In the genomic region with DNA sequence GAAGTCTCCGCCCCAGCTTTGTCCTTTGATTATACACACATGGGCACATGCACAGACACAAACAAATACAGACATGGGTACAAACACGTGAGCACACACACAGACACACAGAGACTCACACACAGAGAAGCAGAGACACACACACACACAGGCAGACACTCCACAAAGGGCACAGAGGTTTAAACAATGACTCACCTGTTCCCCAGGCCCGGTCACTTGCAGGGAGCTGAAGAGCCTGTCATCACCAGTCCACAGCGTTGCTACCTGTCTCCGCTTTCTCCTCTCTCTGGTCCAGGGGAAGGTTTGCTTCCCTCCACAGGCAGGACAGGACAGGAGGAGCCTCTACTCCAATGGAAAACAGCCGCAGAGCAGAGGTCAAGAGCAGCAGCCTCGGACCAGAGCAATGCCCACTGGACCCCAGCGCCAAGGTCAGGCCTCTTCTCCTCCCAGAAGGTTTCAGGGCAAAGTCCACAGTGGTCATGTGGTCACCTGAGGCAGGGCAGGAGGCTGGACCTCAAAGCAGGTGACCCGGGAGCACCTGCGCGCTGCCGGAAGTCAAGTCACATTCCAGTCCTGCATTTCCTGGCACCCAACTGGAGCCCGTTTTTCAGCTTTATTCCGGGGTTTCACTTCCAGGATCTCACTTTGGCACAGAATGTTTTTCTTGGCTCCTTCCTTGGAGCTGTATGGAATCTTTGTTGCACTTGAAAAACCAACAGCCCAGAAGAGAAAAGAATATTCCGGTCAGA, we compare ENCODE assay signal across 9 cellular contexts. TPM values are rescaled to one million over a fixed set of nuclear protein-coding genes. Genes with fewer than 3 reads are reported as not detected.
DNase-seq lines count a peak whose midpoint lies in the region; ATAC-seq and TF ChIP-seq lines count a peak whose summit lies in the region.
"Had no signal": no experiment of that assay in that cellular context is flagged by ENCODE, and none has a peak within 500 bp of the region (broad histone marks: within the 10 kb centered on the region; RNA-seq: fewer than 3 reads in every experiment).

A gene with protein sequence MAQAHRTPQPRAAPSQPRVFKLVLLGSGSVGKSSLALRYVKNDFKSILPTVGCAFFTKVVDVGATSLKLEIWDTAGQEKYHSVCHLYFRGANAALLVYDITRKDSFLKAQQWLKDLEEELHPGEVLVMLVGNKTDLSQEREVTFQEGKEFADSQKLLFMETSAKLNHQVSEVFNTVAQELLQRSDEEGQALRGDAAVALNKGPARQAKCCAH (minus strand): TSS at position 463 of the 749 bp plus-strand sequence. CDS start 4,580 bp downstream, outside the sequence.

- H3K27me3 ChIP-seq in GM23248 (replicated peaks; ENCODE audit: insufficient read depth) (no peaks in the 10 kb centered on the region), Panc1 (ENCODE audit: control insufficient read depth, insufficient read depth, low read length) (no peaks in the 10 kb centered on the region)

- no peak within 1 kb of the TSS for H3K4me3 ChIP-seq in GM23248
- H3K4me3 ChIP-seq in Panc1 (ENCODE audit: low read depth in 2 of 2, low read length in 2 of 2): peak within 1 kb of the TSS; percentile 27 to 42
- H3K4me3 ChIP-seq: SK-N-MC had no signal

- DNase-seq in GM23248 (peak; percentile 50), Panc1 (ENCODE audit: low read depth, low spot score) (no peak), glomerular visceral epithelial cell (ENCODE audit: extremely low spot score) (peak; percentile 51), renal cortical epithelial cell (ENCODE audit: low read depth) (peak; percentile 75), NCI-H748 treated with DMSO at 0.1 percent for 48 hours (lab: John Stamatoyannopoulos, UW) (no peak), NOMO-1 treated with DMSO at 0.1 percent for 48 hours (lab: John Stamatoyannopoulos, UW; ENCODE audit: unreplicated experiment) (no peak), T-helper 1 cell (no peak)
- no peak for DNase-seq in activated CD4-positive, alpha-beta memory T cell treated with anti-CD3 and anti-CD28 coated beads for 36 hours

- no peaks in the 10 kb centered on the region for H3K9me3 ChIP-seq in GM23248 (ENCODE audit: low read depth)
- H3K9me3 ChIP-seq in Panc1 (ENCODE audit: control insufficient read depth, insufficient read depth, low read depth, low read length): no peaks in the 10 kb centered on the region

- no peaks in the 10 kb centered on the region for H3K27me3 Mint-ChIP-seq in activated CD4-positive, alpha-beta memory T cell treated with anti-CD3 and anti-CD28 coated beads for 36 hours

- POLR2A ChIA-PET in Panc1 (lab: Charles Lee): interaction anchor here (0.6 to 0.7 kb wide), 3 partner anchors 45 to 89 kb away, joined by 3 to 6 read pairs (median 4); no protein-coding TSS in a partner anchor
- POLR2A ChIA-PET in activated CD4-positive, alpha-beta memory T cell treated with anti-CD3 and anti-CD28 coated beads for 36 hours (lab: Charles Lee): no interaction called here

- no peaks in the 10 kb centered on the region for H3K4me1 ChIP-seq in GM23248 (ENCODE audit: insufficient read depth)
- H3K4me1 ChIP-seq in Panc1 (ENCODE audit: control insufficient read depth, insufficient read depth, low read length): peaks cover 38% of the 10 kb centered on the region

- no peaks in the 10 kb centered on the region for H3F3A ChIP-seq in GM23248 (ENCODE audit: insufficient read depth)

- CTCF ChIA-PET in Panc1 (lab: Charles Lee): no interaction called here
- CTCF ChIA-PET in activated CD4-positive, alpha-beta memory T cell treated with anti-CD3 and anti-CD28 coated beads for 36 hours (lab: Charles Lee): interaction anchor here (1.0 to 3.4 kb wide), 2 partner anchors 18 to 78 kb away, joined by 3 to 11 read pairs; no protein-coding TSS in a partner anchor

- no peaks in the 10 kb centered on the region for H3K9me2 ChIP-seq in GM23248 (ENCODE audit: insufficient read depth)

- H3K9me3 Mint-ChIP-seq in activated CD4-positive, alpha-beta memory T cell treated with anti-CD3 and anti-CD28 coated beads for 36 hours: no peaks in the 10 kb centered on the region

- H3K79me2 ChIP-seq in GM23248 (ENCODE audit: insufficient read depth): no peaks in the 10 kb centered on the region

- no peak for TF ChIP-seq CTCF in Panc1 (IDR thresholded peaks at IDR 0.05)

- intact Hi-C loops in Panc1 (cut with micrococcal nuclease; ENCODE audit: unreplicated experiment): loop anchor here (10.0 kb wide), 1 partner anchor 154 kb away; no protein-coding TSS in a partner anchor
- intact Hi-C loops in activated CD4-positive, alpha-beta memory T cell treated with anti-CD3 and anti-CD28 coated beads for 36 hours (cut with micrococcal nuclease): no loop called here

- H2AFZ ChIP-seq in GM23248: no peak within 1 kb of the TSS

- H3K27ac Mint-ChIP-seq in activated CD4-positive, alpha-beta memory T cell treated with anti-CD3 and anti-CD28 coated beads for 36 hours: no peak within 1 kb of the TSS

- H3K36me3 Mint-ChIP-seq in activated CD4-positive, alpha-beta memory T cell treated with anti-CD3 and anti-CD28 coated beads for 36 hours: no peaks in the 10 kb centered on the region

- peaks cover 5% of the 10 kb centered on the region for H3K4me1 Mint-ChIP-seq in activated CD4-positive, alpha-beta memory T cell treated with anti-CD3 and anti-CD28 coated beads for 36 hours (ENCODE audit: low read depth)

- in situ Hi-C loops in GM23248 (cut with MboI): loop anchor here (25.0 kb wide), 1 partner anchor 672 kb away; no protein-coding TSS in a partner anchor
- in situ Hi-C loops in Panc1 (cut with HindIII; ENCODE audit: low pct_unique_long_range_greater_than_20kb, low sequenced_read_pairs): no loop called here

- peak; percentile 46 for ATAC-seq in Panc1

- 63 to 66% methylated on average over 15 of the region's 15 CpGs for WGBS in GM23248 (ENCODE audit: low coverage in 1 of 2, low lambda C conversion rate in 2 of 2, missing lambda C conversion rate in 2 of 2), 2 experiments

- no peaks in the 10 kb centered on the region for H4K20me1 ChIP-seq in GM23248 (ENCODE audit: insufficient read depth)

- BruUV-seq in Panc1 (replicated peaks; lab: Mats Ljungman, UMichigan): no TSS peak

- H3K9ac ChIP-seq in GM23248: no peak within 1 kb of the TSS

- no peak within 1 kb of the TSS for H3K27ac ChIP-seq in GM23248
- peak within 1 kb of the TSS; percentile 82 for H3K27ac ChIP-seq in Panc1 (ENCODE audit: low read length)
- H3K27ac ChIP-seq: SK-N-MC had no signal

- H3K4me3 Mint-ChIP-seq in activated CD4-positive, alpha-beta memory T cell treated with anti-CD3 and anti-CD28 coated beads for 36 hours: no peak within 1 kb of the TSS

- H3K36me3 ChIP-seq in GM23248 (ENCODE audit: low read depth): no peaks in the 10 kb centered on the region
- no peaks in the 10 kb centered on the region; the same call in 1 of the 2 replicates for H3K36me3 ChIP-seq in Panc1 (ENCODE audit: control insufficient read depth, insufficient read depth, low read length)

- H3K4me2 ChIP-seq in GM23248 (ENCODE audit: unreplicated experiment): no peak within 1 kb of the TSS

RNA-seq across cellular contexts. Expression of the gene that starts here (rescaled TPM):
- total RNA-seq in GM23248 (2014; rRNA removed; shearing (Covaris generic)): 0.76 and 1.7 TPM in 2 replicates
- polyA plus RNA-seq in GM23248 (2016; fragmentation: Nextera tagmentation; extraction: Ambion mirVana): 0.34 TPM in 1 of 2 replicates, not detected in the other
- 23.6 TPM for total RNA-seq in Panc1 (2021; ENCODE audit: unreplicated experiment)
- 8.5 TPM for polyA plus RNA-seq in Panc1 (2012; ENCODE audit: insufficient read length)
- 9.9 and 11.9 TPM in 2 replicates for total RNA-seq in renal cortical epithelial cell
- total RNA-seq in activated CD4-positive, alpha-beta memory T cell treated with anti-CD3 and anti-CD28 coated beads for 36 hours: not detected

Comparison
In these comparisons a context has a peak if more than half of its experiments do, and no peak if none do; other contexts are left out.
1. DNase-seq: peak in GM23248 (single experiment), glomerular visceral epithelial cell (single experiment) and renal cortical epithelial cell (single experiment); none in Panc1 (single experiment), NCI-H748 treated with DMSO at 0.1 percent for 48 hours (single experiment), activated CD4-positive, alpha-beta memory T cell treated with anti-CD3 and anti-CD28 coated beads for 36 hours (single experiment), NOMO-1 treated with DMSO at 0.1 percent for 48 hours (single experiment) and T-helper 1 cell (0 of 5).